ENCODE assay signal across 8 cellular contexts in the genomic region with DNA sequence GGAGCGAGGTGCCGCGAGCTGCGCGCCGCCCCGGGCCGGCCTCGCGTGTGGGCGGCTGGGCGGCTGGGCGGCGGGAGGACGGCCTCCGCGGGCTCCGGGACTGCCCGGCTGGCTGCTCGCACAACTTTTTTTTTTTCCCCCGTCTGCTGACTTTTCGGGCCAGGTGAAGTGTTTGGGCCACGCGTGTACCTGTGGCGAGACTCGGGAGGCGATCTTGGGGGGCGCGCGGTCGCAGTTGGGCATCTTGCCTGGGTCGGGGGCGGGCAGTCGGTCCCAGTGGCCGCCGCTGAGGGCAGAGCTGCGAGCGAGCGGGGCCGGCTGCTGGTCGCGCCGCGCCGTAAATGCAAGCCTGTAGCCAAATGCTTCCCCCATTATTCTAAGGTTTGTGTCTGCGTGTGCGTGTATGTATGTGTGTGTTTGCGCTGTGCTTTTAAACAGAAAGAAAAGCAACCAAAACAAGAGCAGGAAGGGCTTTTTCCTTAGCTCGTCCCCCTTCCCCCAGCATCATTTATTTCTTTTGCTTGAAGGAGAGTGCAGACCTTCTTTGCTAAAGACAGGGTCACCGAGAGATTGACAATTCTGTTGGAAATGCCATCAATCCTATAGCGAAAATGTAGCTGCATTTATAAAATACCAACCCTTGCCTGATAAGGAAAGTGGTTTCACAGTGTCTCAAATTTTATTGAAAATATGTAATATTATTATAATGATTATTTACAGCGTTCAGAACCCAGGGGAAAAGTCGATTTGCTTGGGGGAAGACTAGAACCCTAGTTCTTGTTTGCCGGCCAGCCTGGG.
DNase-seq lines count a peak whose midpoint lies in the region; ATAC-seq, FAIRE-seq and TF ChIP-seq lines count a peak whose summit lies in the region.

No MANE protein-coding gene starts in this region.

- no peak overlapping the region for H3K9ac ChIP-seq in KMS-11
- no peak overlapping the region for H3K9ac ChIP-seq in endothelial cell of umbilical vein (replicated peaks; ENCODE audit: extremely low read depth, insufficient read depth, low read length)

- peak overlapping the region; percentile 82 to 90 (median 88) for H3K4me3 Mint-ChIP-seq in nephron
- no peak overlapping the region for H3K4me3 Mint-ChIP-seq in activated naive CD4-positive, alpha-beta T cell treated with anti-CD3 and anti-CD28 coated beads for 36 hours

- H3K4me1 Mint-ChIP-seq in nephron: peaks cover 23% of the 10 kb centered on the region
- peaks cover 25% of the 10 kb centered on the region for H3K4me1 Mint-ChIP-seq in activated naive CD4-positive, alpha-beta T cell treated with anti-CD3 and anti-CD28 coated beads for 36 hours (ENCODE audit: low read depth)

- no peaks in the 10 kb centered on the region for H3K36me3 Mint-ChIP-seq in nephron (ENCODE audit: low read depth)
- H3K36me3 Mint-ChIP-seq in activated naive CD4-positive, alpha-beta T cell treated with anti-CD3 and anti-CD28 coated beads for 36 hours (ENCODE audit: low read depth): peaks cover 2% of the 10 kb centered on the region

- dilution Hi-C loops in endothelial cell of umbilical vein (cut with MboI; ENCODE audit: extremely low pct_ligation_motif_present, low sequenced_read_pairs): no loop called here

- intact Hi-C loops in endothelial cell of umbilical vein (cut with micrococcal nuclease): no loop called here
- intact Hi-C loops in activated naive CD4-positive, alpha-beta T cell treated with anti-CD3 and anti-CD28 coated beads for 36 hours (cut with micrococcal nuclease): loop anchor here (5.0 to 10.0 kb wide), 3 partner anchors 176 to 1128 kb away; a partner anchor contains a TSS

- no peaks in the 10 kb centered on the region for H3K79me2 ChIP-seq in KMS-11 (ENCODE audit: insufficient read depth, low read depth)
- H3K79me2 ChIP-seq in endothelial cell of umbilical vein (ENCODE audit: control insufficient read depth, insufficient read depth, low read length): no peaks in the 10 kb centered on the region

- peaks cover 51% of the 10 kb centered on the region for H3K27me3 ChIP-seq in KMS-11 (ENCODE audit: insufficient read depth, low read depth)
- peaks cover 40 to 60% of the 10 kb centered on the region in 2 experiments for H3K27me3 ChIP-seq in endothelial cell of umbilical vein (ENCODE audit: control insufficient read depth in 2 of 2, insufficient read depth in 2 of 2, low read length in 2 of 2)

- H3K4me2 ChIP-seq in KMS-11: peak overlapping the region; percentile 55; the same call in 1 of the 2 replicates
- no peak overlapping the region for H3K4me2 ChIP-seq in endothelial cell of umbilical vein (ENCODE audit: insufficient read depth, low read length)

- H4K20me1 ChIP-seq in KMS-11 (ENCODE audit: insufficient read depth) (no peaks in the 10 kb centered on the region), endothelial cell of umbilical vein (replicated peaks; ENCODE audit: control insufficient read depth, extremely low read depth, insufficient read depth, low read length) (no peaks in the 10 kb centered on the region)

- H3K9me1 ChIP-seq in endothelial cell of umbilical vein (replicated peaks; ENCODE audit: control insufficient read depth, extremely low read depth, insufficient read depth, low read length): no peaks in the 10 kb centered on the region

- ATAC-seq in GM18909 (IDR thresholded peaks at IDR 0.05; ENCODE audit: poor library complexity, unreplicated experiment): no peak
- ATAC-seq in GM21717 (IDR thresholded peaks at IDR 0.05; ENCODE audit: unreplicated experiment): no peak

- H2AFZ ChIP-seq in KMS-11 (ENCODE audit: low read depth) (no peak overlapping the region; the same call in 1 of the 2 replicates), endothelial cell of umbilical vein (ENCODE audit: low read depth, low read length) (no peak overlapping the region)

- BruUV-seq in endothelial cell of umbilical vein (replicated peaks; lab: Mats Ljungman, UMichigan): no TSS peak

- no peaks in the 10 kb centered on the region for H3K9me3 Mint-ChIP-seq in nephron
- no peaks in the 10 kb centered on the region for H3K9me3 Mint-ChIP-seq in activated naive CD4-positive, alpha-beta T cell treated with anti-CD3 and anti-CD28 coated beads for 36 hours

- peaks cover 80% of the 10 kb centered on the region for H3K27me3 Mint-ChIP-seq in nephron (ENCODE audit: low read depth)
- H3K27me3 Mint-ChIP-seq in activated naive CD4-positive, alpha-beta T cell treated with anti-CD3 and anti-CD28 coated beads for 36 hours (ENCODE audit: low read depth): peaks cover 49% of the 10 kb centered on the region

- no peaks in the 10 kb centered on the region for H3K36me3 ChIP-seq in KMS-11 (ENCODE audit: insufficient read depth)
- no peaks in the 10 kb centered on the region for H3K36me3 ChIP-seq in endothelial cell of umbilical vein (ENCODE audit: control insufficient read depth in 2 of 2, extremely low read depth in 1 of 2, insufficient read depth in 2 of 2, low read length in 2 of 2)

- H3K27ac Mint-ChIP-seq in nephron: peak overlapping the region in 1 of 3 experiments; percentile 37
- no peak overlapping the region for H3K27ac Mint-ChIP-seq in activated naive CD4-positive, alpha-beta T cell treated with anti-CD3 and anti-CD28 coated beads for 36 hours

- H3K4me1 ChIP-seq in KMS-11 (ENCODE audit: low read depth, poor library complexity, severe bottlenecking): no peaks in the 10 kb centered on the region
- H3K4me1 ChIP-seq in endothelial cell of umbilical vein (ENCODE audit: control insufficient read depth, extremely low read depth, insufficient read depth, low read length): no peaks in the 10 kb centered on the region

- POLR2A ChIA-PET in endothelial cell of umbilical vein (lab: Charles Lee): no interaction called here

- H3K27ac ChIP-seq in KMS-11 (no peak overlapping the region), endothelial cell of umbilical vein (ENCODE audit: insufficient read depth, low read depth, low read length) (no peak overlapping the region)

- H3K4me3 ChIP-seq in AG10803 (ENCODE audit: low read length): peak overlapping the region; percentile 77
- H3K4me3 ChIP-seq in KMS-11 (IDR thresholded peaks at IDR 0.05; ENCODE audit: insufficient read depth, low read depth, low read length): no peak overlapping the region
- H3K4me3 ChIP-seq in endothelial cell of umbilical vein (replicated peaks in 1 of 3; ENCODE audit: insufficient read depth in 1 of 3, low read depth in 1 of 3, low read length in 3 of 3): no peak overlapping the region

- CTCF ChIA-PET in endothelial cell of umbilical vein (lab: Charles Lee): interaction anchor here (1.1 kb wide), 1 partner anchor 9 kb away, joined by 3 read pairs; no protein-coding TSS in a partner anchor
- CTCF ChIA-PET in activated naive CD4-positive, alpha-beta T cell treated with anti-CD3 and anti-CD28 coated beads for 36 hours (lab: Charles Lee): interaction anchor here (0.6 kb wide), 1 partner anchor 150 kb away, joined by 3 read pairs; no protein-coding TSS in a partner anchor

- no peaks in the 10 kb centered on the region for H3K9me3 ChIP-seq in endothelial cell of umbilical vein (replicated peaks; ENCODE audit: control insufficient read depth, insufficient read depth, low read length)

- no peak for FAIRE-seq in endothelial cell of umbilical vein (lab: Jason Lieb, UNC)

- DNase-seq in AG10803 (ENCODE audit: low read depth): peak; percentile 57
- DNase-seq in endothelial cell of umbilical vein (ENCODE audit: low read depth, low spot score): no peak
- no peak for DNase-seq in stimulated activated CD4-positive, alpha-beta T cell treated with anti-CD3 and anti-CD28 coated beads, Interleukin-4, amount 100 ng/mL, for 1 hour
- DNase-seq in activated naive CD4-positive, alpha-beta T cell treated with anti-CD3 and anti-CD28 coated beads for 36 hours: no peak

- TF ChIP-seq CTCF in AG10803 (conservative IDR thresholded peaks at IDR 0.05; ENCODE audit: low read length) (no peak), KMS-11 (conservative IDR thresholded peaks at IDR 0.05; ENCODE audit: low read depth, low read length) (no peak), endothelial cell of umbilical vein (IDR thresholded peaks at IDR 0.05; ENCODE audit: extremely low read depth in 1 of 2, insufficient read depth in 1 of 2, low read depth in 1 of 2, low read length in 2 of 2) (no peak), nephron (IDR thresholded peaks at IDR 0.05; ENCODE audit: unreplicated experiment in 3 of 3) (no peak)

- no peak for TF ChIP-seq POLR2A in endothelial cell of umbilical vein (IDR thresholded peaks at IDR 0.05; ENCODE audit: low read depth, low read length)

TF ChIP-seq in endothelial cell of umbilical vein, 7 proteins besides CTCF, POLR2A, EP300 and RAD21:
- peak; percentile 78 for TF ChIP-seq EZH2 (IDR thresholded peaks at IDR 0.05; ENCODE audit: borderline replicate concordance, low read depth, low read length, severe bottlenecking)
- TF ChIP-seq JUN (IDR thresholded peaks at IDR 0.05; ENCODE audit: borderline replicate concordance, insufficient read depth, insufficient read length, low read depth): no peak
TF ChIP-seq in endothelial cell of umbilical vein: peak in this region for 1.
